Comparison of ENCODE assay signal across 25 cellular contexts in the genomic region with DNA sequence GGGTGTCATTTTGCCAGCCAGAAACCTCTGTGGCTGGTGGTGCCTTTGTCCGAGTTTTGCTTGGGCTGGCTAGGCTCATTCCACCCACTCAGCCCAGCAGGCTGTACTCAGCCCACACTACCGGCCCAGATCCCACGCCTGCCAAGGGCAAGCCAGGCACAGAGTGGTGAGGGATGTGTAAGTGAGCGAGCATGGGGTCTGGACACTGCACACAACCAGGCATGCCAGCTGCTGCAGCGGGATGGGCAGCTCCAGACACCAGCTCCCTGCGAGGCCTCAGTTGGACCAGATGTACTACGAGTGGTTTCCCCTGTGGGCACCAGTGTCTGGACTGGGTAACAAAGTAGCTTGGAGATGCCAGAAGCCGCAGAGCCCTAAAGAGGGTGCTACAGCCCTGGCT.
"Had no signal": no experiment of that assay in that cellular context is flagged by ENCODE, and none has a peak within 500 bp of the region (broad histone marks: within the 10 kb centered on the region; RNA-seq: fewer than 3 reads in every experiment).

No MANE protein-coding gene starts in this region.

- H3K27ac ChIP-seq: epithelial cell of prostate, gastrocnemius medialis, heart right ventricle, left lung, parathyroid adenoma, right lobe of liver, thoracic aorta, tibial nerve, vagina had no signal

- H3K4me1 ChIP-seq: gastrocnemius medialis, heart right ventricle, left lung, parathyroid adenoma, right lobe of liver, tibial nerve, vagina had no signal

- H3K9me3 ChIP-seq: gastrocnemius medialis, heart right ventricle, left lung, right lobe of liver, thoracic aorta, tibial nerve, vagina had no signal

- H3K4me3 Mint-ChIP-seq: effector memory CD8-positive, alpha-beta T cell; naive thymus-derived CD8-positive, alpha-beta T cell; neural crest cell had no signal

- DNase-seq: cerebellar nuclear complex; cortex of kidney; effector memory CD8-positive, alpha-beta T cell; foreskin fibroblast; gastrocnemius medialis; heart right ventricle; hippocampal formation; left cardiac atrium; left lung; mesendoderm; midbrain; naive thymus-derived CD8-positive, alpha-beta T cell; right lobe of liver; small intestine; stimulated activated CD4-positive, alpha-beta T cell treated with anti-CD3 and anti-CD28 coated beads, Interleukin-15, amount 100 ng/mL, for 24 hours; stimulated activated CD4-positive, alpha-beta T cell treated with anti-CD3 and anti-CD28 coated beads, Interleukin-2, amount 100 ng/mL, for 48 hours; stimulated activated naive CD8-positive, alpha-beta T cell treated with anti-CD3 and anti-CD28 coated beads, Interleukin-15, Interleukin-2, amounts not matched to agents 100 U/mL and 50 U/mL, for 24 hours had no signal

- H3K27me3 ChIP-seq: gastrocnemius medialis, right lobe of liver, tibial nerve, vagina had no signal

- H3K36me3 ChIP-seq: gastrocnemius medialis, heart right ventricle, left lung, right lobe of liver, thoracic aorta, tibial nerve, vagina had no signal

- H3K4me1 Mint-ChIP-seq: naive thymus-derived CD8-positive, alpha-beta T cell; neural crest cell had no signal

- H3K9me3 Mint-ChIP-seq: effector memory CD8-positive, alpha-beta T cell; naive thymus-derived CD8-positive, alpha-beta T cell; neural crest cell had no signal

- ATAC-seq: effector memory CD8-positive, alpha-beta T cell; esophagus mucosa; gastrocnemius medialis; heart right ventricle; left cardiac atrium; left lung; naive thymus-derived CD8-positive, alpha-beta T cell; stimulated activated naive CD8-positive, alpha-beta T cell treated with anti-CD3 and anti-CD28 coated beads, Interleukin-15, Interleukin-2, amounts not matched to agents 100 U/mL and 50 U/mL, for 24 hours had no signal

- H3K27ac Mint-ChIP-seq: effector memory CD8-positive, alpha-beta T cell; naive thymus-derived CD8-positive, alpha-beta T cell; progenitor cell of endocrine pancreas had no signal

- H3K4me3 ChIP-seq: gastrocnemius medialis, heart right ventricle, left lung, right lobe of liver, thoracic aorta, tibial nerve, vagina had no signal

- H3K36me3 Mint-ChIP-seq: naive thymus-derived CD8-positive, alpha-beta T cell had no signal
